1 cellular context compared by ENCODE assay signal in genomic region chr10:86687750-86688149, GRCh38.
TF ChIP-seq lines count a peak whose summit lies in the region.

No MANE protein-coding gene starts in this region.

TF ChIP-seq in GM12878, 131 proteins besides CTCF, POLR2A, EP300 and RAD21:
- TF ChIP-seq MTA3 (IDR thresholded peaks at IDR 0.05; ENCODE audit: borderline replicate concordance, low read length): no peak
- 0 out of 2 replicates have a peak, but pooled peaks have one; percentile 11 for TF ChIP-seq NBN (IDR thresholded peaks at IDR 0.05)
